ENCODE assay signal across 12 cellular contexts in genomic region chr4:105122334-105122733, GRCh38. TPM values are rescaled to one million over a fixed set of nuclear protein-coding genes. Genes with fewer than 3 reads are reported as not detected.
DNase-seq lines count a peak whose midpoint lies in the region; ATAC-seq and TF ChIP-seq lines count a peak whose summit lies in the region.
"Had no signal": no experiment of that assay in that cellular context is flagged by ENCODE, and none has a peak within 500 bp of the region (broad histone marks: within the 10 kb centered on the region; RNA-seq: fewer than 3 reads in every experiment).

No MANE protein-coding gene starts in this region.

- BruUV-seq in HCT116 (replicated peaks; lab: Mats Ljungman, UMichigan) = no TSS peak

- H3K4me3 ChIP-seq in HCT116 (replicated peaks in 1 of 2; ENCODE audit: low read depth in 1 of 2, low read length in 2 of 2) = no peak overlapping the region
- H3K4me3 ChIP-seq in fibroblast of lung (replicated peaks in 1 of 4; ENCODE audit: control extremely low read depth in 1 of 4, insufficient read depth in 1 of 4, low read depth in 3 of 4, low read length in 4 of 4) = no peak overlapping the region
- H3K4me3 ChIP-seq: pancreas had no signal

- peaks cover 0 to 6% of the 10 kb centered on the region in 2 experiments; a peak in 2 of 4 replicates for H3K4me1 ChIP-seq in HCT116 (ENCODE audit: control insufficient read depth in 1 of 2, insufficient read depth in 2 of 2, low read length in 2 of 2)
- H3K4me1 ChIP-seq in fibroblast of lung (ENCODE audit: control insufficient read depth, extremely low read depth, insufficient read depth, low read length) = no peaks in the 10 kb centered on the region
- H3K4me1 ChIP-seq: pancreas had no signal

- H4K20me1 ChIP-seq in HCT116 (ENCODE audit: insufficient read depth) (no peaks in the 10 kb centered on the region), fibroblast of lung (ENCODE audit: control insufficient read depth, extremely low read depth, insufficient read depth, low read length) (no peaks in the 10 kb centered on the region)

- DNase-seq in HCT116 (ENCODE audit: low read depth, low spot score) (no peak), RPMI7951 (ENCODE audit: low read depth) (peak; percentile 64), fibroblast of lung (ENCODE audit: low read depth in 2 of 2) (peak; percentile 12 to 60), pulmonary artery endothelial cell (ENCODE audit: low read depth, low spot score) (peak; percentile 3)
- DNase-seq in NK-92 treated with Interleukin-12 subunit alpha and Interleukin-12 subunit beta, amount 100 ng/mL, for 24 hours (lab: John Stamatoyannopoulos, UW) = no peak
- no peak for DNase-seq in stimulated activated CD8-positive, alpha-beta memory T cell treated with anti-CD3 and anti-CD28 coated beads, Interleukin-4, amount 100 ng/mL, for 48 hours
- DNase-seq: activated CD4-positive, alpha-beta memory T cell treated with anti-CD3 and anti-CD28 coated beads for 36 hours; CD8-positive, alpha-beta T cell; pancreas; stimulated activated CD4-positive, alpha-beta T cell treated with anti-CD3 and anti-CD28 coated beads, Interleukin-15, amount 100 ng/mL, for 24 hours had no signal

- no peaks in the 10 kb centered on the region for H3K36me3 ChIP-seq in HCT116 (ENCODE audit: control insufficient read depth in 1 of 2, insufficient read depth in 2 of 2, low read length in 2 of 2)
- no peaks in the 10 kb centered on the region for H3K36me3 ChIP-seq in fibroblast of lung (ENCODE audit: control insufficient read depth, insufficient read depth, low read length)
- H3K36me3 ChIP-seq: pancreas had no signal

- CTCF ChIA-PET in HCT116 (lab: Charles Lee) = no interaction called here

- TF ChIP-seq RAD21 in HCT116 (IDR thresholded peaks at IDR 0.05; ENCODE audit: low read depth) = no peak

- RAD21 ChIA-PET in HCT116 (lab: Charles Lee; ENCODE audit: low non-redundant PET in 1 of 2, low total read pairs in 2 of 2, uncharacterized antibody in 2 of 2, unreplicated experiment in 2 of 2) = no interaction called here

- H3K4me2 ChIP-seq in HCT116 (ENCODE audit: low read length) (0 out of 2 replicates have a peak overlapping the region, but pooled peaks have one; percentile 23), fibroblast of lung (ENCODE audit: extremely low read depth, insufficient read depth, low read length) (no peak overlapping the region)

- H3K27ac ChIP-seq in HCT116 (ENCODE audit: low read depth, low read length) (no peak overlapping the region), fibroblast of lung (ENCODE audit: insufficient read depth, low read length) (no peak overlapping the region)
- H3K27ac ChIP-seq: pancreas had no signal

- TF ChIP-seq CTCF in HCT116 (IDR thresholded peaks at IDR 0.05 in 2 of 3, conservative IDR thresholded peaks at IDR 0.05 in 1 of 3; ENCODE audit: borderline replicate concordance in 1 of 3, insufficient read depth in 1 of 3, low read depth in 2 of 3, low read length in 2 of 3) (no peak), fibroblast of lung (conservative IDR thresholded peaks at IDR 0.05 in 1 of 2, IDR thresholded peaks at IDR 0.05 in 1 of 2; ENCODE audit: low read depth in 1 of 2, low read length in 2 of 2) (no peak)

- H3K27me3 ChIP-seq in HCT116 (ENCODE audit: insufficient read depth, low read length) (no peaks in the 10 kb centered on the region), fibroblast of lung (ENCODE audit: control insufficient read depth, insufficient read depth, low read length) (no peaks in the 10 kb centered on the region)
- H3K27me3 ChIP-seq: pancreas had no signal

- no peaks in the 10 kb centered on the region for H3K79me2 ChIP-seq in HCT116 (ENCODE audit: insufficient read depth, low read length)
- H3K79me2 ChIP-seq in fibroblast of lung (ENCODE audit: control insufficient read depth, insufficient read depth, low read length) = no peaks in the 10 kb centered on the region

- H2AFZ ChIP-seq in HCT116 (ENCODE audit: low read depth, low read length, poor library complexity, severe bottlenecking) (peak overlapping the region; percentile 87), fibroblast of lung (ENCODE audit: low read length) (no peak overlapping the region)

- ATAC-seq in HCT116 (peak; percentile 52; the same call in 1 of the 2 replicates), HG02938 (IDR thresholded peaks at IDR 0.05; ENCODE audit: unreplicated experiment) (no peak), GM21619 (IDR thresholded peaks at IDR 0.05; ENCODE audit: unreplicated experiment) (no peak)
- ATAC-seq: CD8-positive, alpha-beta T cell; pancreas had no signal

- TF ChIP-seq POLR2A in HCT116 (IDR thresholded peaks at IDR 0.05; ENCODE audit: borderline replicate concordance, extremely low read depth, insufficient read depth, insufficient read length) = no peak

- H3K9me2 ChIP-seq in HCT116 (ENCODE audit: insufficient read depth) = no peaks in the 10 kb centered on the region

- POLR2A ChIA-PET in HCT116 (lab: Charles Lee) = no interaction called here

- H3K9me3 ChIP-seq in HCT116 (ENCODE audit: control insufficient read depth in 1 of 2, insufficient read depth in 1 of 2, low read depth in 1 of 2, low read length in 2 of 2) (no peaks in the 10 kb centered on the region), fibroblast of lung (ENCODE audit: control insufficient read depth, insufficient read depth, low read depth, low read length) (no peaks in the 10 kb centered on the region)
- H3K9me3 ChIP-seq: pancreas had no signal

- intact Hi-C loops in HCT116 (cut with micrococcal nuclease) = no loop called here

- H3K9ac ChIP-seq in HCT116 (ENCODE audit: low read length) (no peak overlapping the region), fibroblast of lung (ENCODE audit: insufficient read depth, low read length) (no peak overlapping the region)

TF ChIP-seq in HCT116, 20 proteins besides CTCF, POLR2A, EP300 and RAD21 (continues in another document):
- TF ChIP-seq ATF3 (IDR thresholded peaks at IDR 0.05) (no peak), REST (IDR thresholded peaks at IDR 0.05; ENCODE audit: low read depth) (no peak), SRF (IDR thresholded peaks at IDR 0.05; ENCODE audit: low read depth) (no peak), FOSL1 (IDR thresholded peaks at IDR 0.05; ENCODE audit: low read depth) (no peak), POLR2AphosphoS5 (IDR thresholded peaks at IDR 0.05; ENCODE audit: low read depth, low read length) (no peak), EGR1 (IDR thresholded peaks at IDR 0.05; ENCODE audit: low read depth) (no peak), ELF1 (IDR thresholded peaks at IDR 0.05; ENCODE audit: borderline replicate concordance, low read depth) (no peak), SP1 (IDR thresholded peaks at IDR 0.05; ENCODE audit: low read depth) (no peak)
- TF ChIP-seq, protein P1, sequence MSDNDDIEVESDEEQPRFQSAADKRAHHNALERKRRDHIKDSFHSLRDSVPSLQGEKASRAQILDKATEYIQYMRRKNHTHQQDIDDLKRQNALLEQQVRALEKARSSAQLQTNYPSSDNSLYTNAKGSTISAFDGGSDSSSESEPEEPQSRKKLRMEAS (IDR thresholded peaks at IDR 0.05) = no peak
- TF ChIP-seq, protein P2, sequence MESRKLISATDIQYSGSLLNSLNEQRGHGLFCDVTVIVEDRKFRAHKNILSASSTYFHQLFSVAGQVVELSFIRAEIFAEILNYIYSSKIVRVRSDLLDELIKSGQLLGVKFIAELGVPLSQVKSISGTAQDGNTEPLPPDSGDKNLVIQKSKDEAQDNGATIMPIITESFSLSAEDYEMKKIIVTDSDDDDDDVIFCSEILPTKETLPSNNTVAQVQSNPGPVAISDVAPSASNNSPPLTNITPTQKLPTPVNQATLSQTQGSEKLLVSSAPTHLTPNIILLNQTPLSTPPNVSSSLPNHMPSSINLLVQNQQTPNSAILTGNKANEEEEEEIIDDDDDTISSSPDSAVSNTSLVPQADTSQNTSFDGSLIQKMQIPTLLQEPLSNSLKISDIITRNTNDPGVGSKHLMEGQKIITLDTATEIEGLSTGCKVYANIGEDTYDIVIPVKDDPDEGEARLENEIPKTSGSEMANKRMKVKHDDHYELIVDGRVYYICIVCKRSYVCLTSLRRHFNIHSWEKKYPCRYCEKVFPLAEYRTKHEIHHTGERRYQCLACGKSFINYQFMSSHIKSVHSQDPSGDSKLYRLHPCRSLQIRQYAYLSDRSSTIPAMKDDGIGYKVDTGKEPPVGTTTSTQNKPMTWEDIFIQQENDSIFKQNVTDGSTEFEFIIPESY (IDR thresholded peaks at IDR 0.05; ENCODE audit: extremely low read depth, insufficient replicate concordance, low read length) = no peak

RNA-seq across cellular contexts. Expression of gene TET2, which starts 24.3 kb away (rescaled TPM):
- total RNA-seq in HCT116 (2021; ENCODE audit: unreplicated experiment) (9.7 TPM), fibroblast of lung (5.4 and 8.3 TPM in 2 replicates), pulmonary artery endothelial cell (7.1 and 8.4 TPM in 2 replicates)
- 2.7 and 2.8 TPM in 2 replicates for polyA plus RNA-seq in HCT116 (2012)
- 10.6 and 13.6 TPM in 2 replicates for total RNA-seq in RPMI7951 (2014; rRNA removed; shearing (Covaris generic))
- polyA plus RNA-seq in fibroblast of lung = 5.5 and 6.9 TPM in 2 replicates
- polyA plus RNA-seq in fibroblast of lung (2012) = 2.5 and 3.6 TPM in 2 replicates
- polyA minus RNA-seq in fibroblast of lung (ENCODE audit: low replicate concordance) = 2.9 and 4.6 TPM in 2 replicates

Comparison
In these comparisons a context has a peak if more than half of its experiments do, and no peak if none do; other contexts are left out.
1. DNase-seq: peak in RPMI7951 (single experiment), fibroblast of lung (2 of 2) and pulmonary artery endothelial cell (single experiment); none in HCT116 (single experiment), NK-92 treated with Interleukin-12 subunit alpha and Interleukin-12 subunit beta, amount 100 ng/mL, for 24 hours (single experiment) and stimulated activated CD8-positive, alpha-beta memory T cell treated with anti-CD3 and anti-CD28 coated beads, Interleukin-4, amount 100 ng/mL, for 48 hours (single experiment).